In genomic region chr9:18689166-18689565, GRCh38 we compare ENCODE assay signal across 1 cellular context.
TF ChIP-seq lines count a peak whose summit lies in the region.

No MANE protein-coding gene starts in this region.

TF ChIP-seq in GM23338, 12 proteins besides CTCF, POLR2A, EP300 and RAD21 (continued from another document):
- TF ChIP-seq ETS1 (IDR thresholded peaks at IDR 0.05) (no peak), JUNB (IDR thresholded peaks at IDR 0.05; ENCODE audit: unreplicated experiment) (no peak), ZNF114 (CRISPR knock-in tag; IDR thresholded peaks at IDR 0.05) (no peak), ZNF331 (CRISPR knock-in tag; IDR thresholded peaks at IDR 0.05; ENCODE audit: low read depth) (no peak), ZNF462 (CRISPR knock-in tag; IDR thresholded peaks at IDR 0.05) (no peak), STAT1 (IDR thresholded peaks at IDR 0.05; ENCODE audit: unreplicated experiment) (no peak)
